In genomic region chr19:41426116-41426841, GRCh38 we compare ENCODE assay signal across 10 cellular contexts. TPM values are rescaled to one million over a fixed set of nuclear protein-coding genes. Genes with fewer than 3 reads are reported as not detected.
A peak's percentile ranks its signal among the peaks of the same experiment; 100 is the strongest.
DNase-seq lines count a peak whose midpoint lies in the region; ATAC-seq and TF ChIP-seq lines count a peak whose summit lies in the region.
"Had no signal": no experiment of that assay in that cellular context is flagged by ENCODE, and none has a peak within 500 bp of the region (broad histone marks: within the 10 kb centered on the region; RNA-seq: fewer than 3 reads in every experiment).

No MANE protein-coding gene starts in this region.

- H3K36me3 ChIP-seq in vagina, result peaks cover 6 to 33% of the 10 kb centered on the region in 2 donors

- H3K4me3 Mint-ChIP-seq in natural killer cell, result peak overlapping the region; percentile 68

- TF ChIP-seq CTCF in natural killer cell (IDR thresholded peaks at IDR 0.05) (no peak), vagina (IDR thresholded peaks at IDR 0.05) (no peak)

- H3K4me3 ChIP-seq in vagina, result peak overlapping the region; percentile 54 to 61

- no peak for TF ChIP-seq POLR2A in vagina (IDR thresholded peaks at IDR 0.05)

- H3K4me1 Mint-ChIP-seq in natural killer cell, result peaks cover 10 to 32% of the 10 kb centered on the region in 2 donors

- intact Hi-C loops in Right ventricle myocardium inferior (cut with DNase I) (loop anchor here (2.0 kb wide), 1 partner anchor 61 kb away; the partner anchor contains the start of gene B9D2), cardiac septum (cut with DNase I) (loop anchor here (2.0 to 5.0 kb wide), 3 partner anchors 15 to 164 kb away; partner anchors contain the start of gene HNRNPUL1), natural killer cell (cut with micrococcal nuclease) (no loop called here), vagina (cut with DNase I) (no loop called here)

- ATAC-seq in Right ventricle myocardium inferior, result peak; percentile 17
- peak; percentile 12 for ATAC-seq in esophagus mucosa
- no peak for ATAC-seq in natural killer cell

- DNase-seq in Right ventricle myocardium inferior (ENCODE audit: missing footprints) (peak; percentile 79), cardiac septum (ENCODE audit: low spot score) (no peak), natural killer cell (no peak), vagina (ENCODE audit: extremely low spot score in 2 of 2) (no peak), medulla oblongata (ENCODE audit: extremely low spot score) (no peak), mesenteric fat pad (ENCODE audit: low spot score) (no peak), activated T-cell treated with anti-CD3 and anti-CD28 coated beads for 4 hours (no peak)
- DNase-seq: activated naive CD4-positive, alpha-beta T cell treated with anti-CD3 and anti-CD28 coated beads, Interleukin-2, amount 50 U/mL, for 16 hours; NCI-H1694 treated with DMSO at 0.1 percent for 48 hours had no signal

- peak overlapping the region; percentile 90 for H3K27ac ChIP-seq in vagina

- H3K4me1 ChIP-seq in vagina, result peaks cover 46% of the 10 kb centered on the region

- no peaks in the 10 kb centered on the region for H3K36me3 Mint-ChIP-seq in natural killer cell

- no peaks in the 10 kb centered on the region for H3K27me3 ChIP-seq in vagina

- H3K27ac Mint-ChIP-seq in natural killer cell, result peak overlapping the region; percentile 82 to 92

- no peaks in the 10 kb centered on the region for H3K9me3 Mint-ChIP-seq in natural killer cell

- H3K9me3 ChIP-seq in vagina, result no peaks in the 10 kb centered on the region

- no peaks in the 10 kb centered on the region for H3K27me3 Mint-ChIP-seq in natural killer cell (ENCODE audit: low read depth in 2 of 2)

RNA-seq across cellular contexts. Expression of gene B3GNT8, which starts 0.9 kb away (rescaled TPM):
- total RNA-seq in Right ventricle myocardium inferior (8.3 TPM), cardiac septum (3.9 TPM), esophagus mucosa (40.4 TPM), natural killer cell (1 to 10 TPM; 1.5 to 2.5 (median 2.1) TPM), vagina (35.8 TPM), mesenteric fat pad (8.1 TPM)

RNA-seq across cellular contexts. Expression of gene DMAC2, which starts 13.4 kb away (rescaled TPM):
- total RNA-seq in Right ventricle myocardium inferior (108 TPM), cardiac septum (84.4 TPM), esophagus mucosa (34.6 TPM), natural killer cell (10 to 100 TPM; 25.4 to 32.5 (median 29.5) TPM), vagina (39.8 TPM), mesenteric fat pad (33.0 TPM)

RNA-seq across cellular contexts. Expression of gene ERICH4, which starts 16.7 kb away (rescaled TPM):
- not detected for total RNA-seq in Right ventricle myocardium inferior
- total RNA-seq in cardiac septum, result not detected
- not detected for total RNA-seq in esophagus mucosa
- total RNA-seq in natural killer cell, result not detected
- total RNA-seq in vagina, result not detected
- not detected for total RNA-seq in mesenteric fat pad

RNA-seq across cellular contexts. Expression of gene BCKDHA, which starts 28.7 kb away (rescaled TPM):
- 44.9 TPM for total RNA-seq in Right ventricle myocardium inferior
- total RNA-seq in cardiac septum, result 36.9 TPM
- total RNA-seq in esophagus mucosa, result 49.3 TPM
- total RNA-seq in natural killer cell, result 10 to 100 TPM; 26.5 to 29.0 (median 28.3) TPM
- total RNA-seq in vagina, result 68.5 TPM
- 5.7 TPM for total RNA-seq in mesenteric fat pad

RNA-seq across cellular contexts. Expression of gene EXOSC5, which starts 29.1 kb away (rescaled TPM):
- total RNA-seq in Right ventricle myocardium inferior, result 17.1 TPM
- 9.0 TPM for total RNA-seq in cardiac septum
- 15.7 TPM for total RNA-seq in esophagus mucosa
- total RNA-seq in natural killer cell, result 10 to 100 TPM in 1 of 3 donors, 1 to 10 TPM in 2; 9.0 to 11.6 (median 9.5) TPM
- 15.2 TPM for total RNA-seq in vagina
- 9.6 TPM for total RNA-seq in mesenteric fat pad

Comparison
In these comparisons a context has a peak if more than half of its experiments do, and no peak if none do; other contexts are left out.
1. ATAC-seq: peak in Right ventricle myocardium inferior (single experiment) and esophagus mucosa (single experiment); none in natural killer cell (0 of 3).
2. intact Hi-C loops: an anchor here in Right ventricle myocardium inferior (2.0 kb wide) and cardiac septum (2.0 to 5.0 kb wide); none called in natural killer cell and vagina.